In the genomic region with DNA sequence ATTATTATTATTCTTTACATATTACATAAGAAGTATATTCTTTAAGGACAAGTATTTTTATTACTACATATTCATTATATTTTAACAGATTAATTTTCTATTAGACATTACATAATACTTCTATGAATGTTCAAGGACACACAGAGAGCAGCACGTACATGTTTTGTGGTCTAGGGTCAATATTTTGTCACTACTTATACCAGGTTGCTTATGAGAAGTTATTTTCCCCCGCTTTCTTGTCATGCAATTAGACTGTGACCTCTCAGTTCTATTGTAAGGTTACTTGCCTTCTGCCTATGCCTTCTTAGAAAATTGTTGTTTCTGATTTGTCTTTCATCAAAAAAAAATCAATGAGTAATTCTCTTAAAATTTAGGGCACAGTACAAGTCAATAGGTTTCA, we compare ENCODE assay signal across 17 cellular contexts. TPM values are rescaled to one million over a fixed set of nuclear protein-coding genes. Genes with fewer than 3 reads are reported as not detected.
A peak's percentile ranks its signal among the peaks of the same experiment; 100 is the strongest.
DNase-seq lines count a peak whose midpoint lies in the region; ATAC-seq and FAIRE-seq lines count a peak whose summit lies in the region.
"Had no signal": no experiment of that assay in that cellular context is flagged by ENCODE, and none has a peak within 500 bp of the region (broad histone marks: within the 10 kb centered on the region; RNA-seq: fewer than 3 reads in every experiment).

No MANE protein-coding gene starts in this region.

- ATAC-seq in GM18520 (IDR thresholded peaks at IDR 0.05; ENCODE audit: unreplicated experiment) = peak; percentile 33
- peak; percentile 44 for ATAC-seq in GM21786 (IDR thresholded peaks at IDR 0.05; ENCODE audit: unreplicated experiment)
- ATAC-seq in activated T-cell treated with anti-CD3 and anti-CD28 coated beads, Interleukin-2, amount 50 U/mL, for 72 hours (replicated peaks in 1 of 2) = no peak
- no peak for ATAC-seq in GM18868 (IDR thresholded peaks at IDR 0.05; ENCODE audit: unreplicated experiment)
- ATAC-seq: A549; CD8-positive, alpha-beta T cell had no signal

- peak; percentile 19 for FAIRE-seq in frontal cortex (lab: Jason Lieb, UNC)
- FAIRE-seq: A549, D721Med, G401.6, GM12891 had no signal

- no peak overlapping the region for H3K27ac Mint-ChIP-seq in activated T-cell treated with anti-CD3 and anti-CD28 coated beads, Interleukin-2, amount 50 U/mL, for 72 hours
- H3K27ac Mint-ChIP-seq: B cell; CD4-positive, alpha-beta T cell; CD8-positive, alpha-beta T cell had no signal

- no peaks in the 10 kb centered on the region for H3K36me3 Mint-ChIP-seq in activated T-cell treated with anti-CD3 and anti-CD28 coated beads, Interleukin-2, amount 50 U/mL, for 72 hours (ENCODE audit: insufficient read depth in 2 of 2)
- H3K36me3 Mint-ChIP-seq: CD8-positive, alpha-beta T cell had no signal

- H3K9me3 Mint-ChIP-seq in activated T-cell treated with anti-CD3 and anti-CD28 coated beads, Interleukin-2, amount 50 U/mL, for 72 hours = peaks cover 4 to 6% of the 10 kb centered on the region in 2 donors

- DNase-seq in frontal cortex (ENCODE audit: low spot score in 2 of 2) = no peak
- no peak for DNase-seq in activated T-cell treated with anti-CD3 and anti-CD28 coated beads, Interleukin-2, amount 50 U/mL, for 72 hours
- DNase-seq: AML-193; Caco-2; Calu3; CD4-positive, alpha-beta T cell; CD8-positive, alpha-beta T cell; DMS79 treated with DMSO at 0.1 percent for 48 hours; GF-D8 had no signal

- no peak overlapping the region for H3K4me3 Mint-ChIP-seq in activated T-cell treated with anti-CD3 and anti-CD28 coated beads, Interleukin-2, amount 50 U/mL, for 72 hours
- H3K4me3 Mint-ChIP-seq: B cell; CD4-positive, alpha-beta T cell; CD8-positive, alpha-beta T cell had no signal

- H3K27me3 Mint-ChIP-seq in activated T-cell treated with anti-CD3 and anti-CD28 coated beads, Interleukin-2, amount 50 U/mL, for 72 hours (ENCODE audit: low read depth) = no peaks in the 10 kb centered on the region
- H3K27me3 Mint-ChIP-seq: B cell; CD4-positive, alpha-beta T cell had no signal

- no peaks in the 10 kb centered on the region for H3K4me1 Mint-ChIP-seq in activated T-cell treated with anti-CD3 and anti-CD28 coated beads, Interleukin-2, amount 50 U/mL, for 72 hours (ENCODE audit: low read depth)
- H3K4me1 Mint-ChIP-seq: B cell had no signal

RNA-seq across cellular contexts. Expression of gene BCHE, which starts 21.5 kb away (rescaled TPM):
- total RNA-seq in frontal cortex = 13.9 TPM
- total RNA-seq in activated T-cell treated with anti-CD3 and anti-CD28 coated beads, Interleukin-2, amount 50 U/mL, for 72 hours = not detected
- total RNA-seq: B cell; Caco-2; CD4-positive, alpha-beta T cell; CD8-positive, alpha-beta T cell had no signal

Comparison
In these comparisons a context has a peak if more than half of its experiments do, and no peak if none do; other contexts are left out.
1. ATAC-seq: peak in GM18520 (single experiment) and GM21786 (single experiment); none in activated T-cell treated with anti-CD3 and anti-CD28 coated beads, Interleukin-2, amount 50 U/mL, for 72 hours (0 of 2) and GM18868 (single experiment).
2. RNA of gene BCHE, which starts 21.5 kb away (total RNA-seq): 13.9 TPM in frontal cortex (single experiment); not detected in activated T-cell treated with anti-CD3 and anti-CD28 coated beads, Interleukin-2, amount 50 U/mL, for 72 hours; every median in the first group is over 10 times any median in the second.